Comparison of ENCODE assay signal across 21 cellular contexts in the genomic region with DNA sequence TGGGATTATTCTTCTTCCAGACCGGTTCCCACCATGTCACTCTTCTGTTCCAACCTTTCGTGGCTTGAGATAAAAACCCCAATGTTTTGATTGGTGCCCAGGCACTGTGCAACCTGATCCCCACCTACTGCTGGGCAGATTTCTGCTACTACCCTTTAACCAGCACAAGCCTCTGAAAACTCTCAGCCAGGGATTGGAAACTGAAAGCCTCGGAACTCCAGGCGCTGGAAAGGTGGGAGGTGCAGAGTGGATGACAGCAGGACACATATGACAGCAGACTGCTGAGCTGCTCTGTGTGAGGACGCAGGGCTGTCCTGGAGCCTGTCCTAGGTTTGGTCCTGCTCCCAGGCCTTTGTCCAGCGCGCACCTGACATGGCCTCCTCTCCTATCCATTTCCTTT.
A peak's percentile ranks its signal among the peaks of the same experiment; 100 is the strongest.
DNase-seq lines count a peak whose midpoint lies in the region; ATAC-seq, FAIRE-seq and TF ChIP-seq lines count a peak whose summit lies in the region.
"Had no signal": no experiment of that assay in that cellular context is flagged by ENCODE, and none has a peak within 500 bp of the region (broad histone marks: within the 10 kb centered on the region; RNA-seq: fewer than 3 reads in every experiment).

No MANE protein-coding gene starts in this region.

- H3K4me1 ChIP-seq in HepG2 (ENCODE audit: insufficient read depth, low read length) = peaks cover 29% of the 10 kb centered on the region
- H3K4me1 ChIP-seq in right lobe of liver = no peaks in the 10 kb centered on the region
- peaks cover 49% of the 10 kb centered on the region for H3K4me1 ChIP-seq in Panc1 (ENCODE audit: control insufficient read depth, insufficient read depth, low read length)
- H3K4me1 ChIP-seq in ascending aorta = peaks cover 0 to 2% of the 10 kb centered on the region in 2 donors
- H3K4me1 ChIP-seq in CD8-positive, alpha-beta memory T cell (ENCODE audit: insufficient read depth, low read length) = no peaks in the 10 kb centered on the region
- H3K4me1 ChIP-seq: testis had no signal

- H3K36me3 Mint-ChIP-seq in CD8-positive, alpha-beta memory T cell = no peaks in the 10 kb centered on the region

- H3K9ac ChIP-seq in HepG2 (ENCODE audit: insufficient read depth, low read depth, low read length) = no peak overlapping the region

- intact Hi-C loops in HepG2 (cut with micrococcal nuclease; ENCODE audit: unreplicated experiment) (loop anchor here (5.0 kb wide), 3 partner anchors 84 to 179 kb away; a partner anchor contains a TSS), right lobe of liver (cut with DNase I) (loop anchor here in 1 of 2 donors (10.0 kb wide), 2 partner anchors 71 to 361 kb away; no protein-coding TSS in a partner anchor), Panc1 (cut with micrococcal nuclease; ENCODE audit: unreplicated experiment) (no loop called here), left cardiac atrium (cut with DNase I) (loop anchor here (2.0 to 5.0 kb wide), 2 partner anchors 61 to 409 kb away; no protein-coding TSS in a partner anchor), ascending aorta (cut with DNase I) (loop anchor here (5.0 kb wide), 3 partner anchors 84 to 184 kb away; a partner anchor contains a TSS)

- in situ Hi-C loops in HepG2 (cut with HindIII; ENCODE audit: extremely low pct_ligation_motif_present, low pct_unique_long_range_greater_than_20kb) (loop anchor here (5.0 kb wide), 2 partner anchors 369 to 409 kb away; no protein-coding TSS in a partner anchor), Panc1 (cut with HindIII; ENCODE audit: low pct_unique_long_range_greater_than_20kb, low sequenced_read_pairs) (no loop called here)

- H3K4me1 Mint-ChIP-seq in CD8-positive, alpha-beta memory T cell = peaks cover 5 to 13% (median 13%) of the 10 kb centered on the region in 3 donors

- no peak overlapping the region for H3K27ac Mint-ChIP-seq in CD8-positive, alpha-beta memory T cell
- H3K27ac Mint-ChIP-seq: activated T-helper 17 cell treated with anti-CD3 and anti-CD28 coated beads, Interleukin-2, amount 50 U/mL, for 72 hours; CD4-positive, alpha-beta T cell had no signal

- H3K4me3 Mint-ChIP-seq in CD8-positive, alpha-beta memory T cell = no peak overlapping the region
- H3K4me3 Mint-ChIP-seq: activated T-helper 17 cell treated with anti-CD3 and anti-CD28 coated beads, Interleukin-2, amount 50 U/mL, for 72 hours; CD4-positive, alpha-beta T cell had no signal

- CTCF ChIA-PET in HepG2 (lab: Yijun Ruan, JAX; ENCODE audit: low intra/inter-chr PET ratio, low total read pairs) (no interaction called here), Panc1 (lab: Charles Lee) (interaction anchor here (1.0 kb wide), 1 partner anchor 371 kb away, joined by 6 read pairs; no protein-coding TSS in a partner anchor)
- CTCF ChIA-PET in CD8-positive, alpha-beta memory T cell (lab: Charles Lee) = interaction anchor here (1.4 to 1.5 kb wide), 2 partner anchors 20 to 371 kb away, joined by 3 to 4 read pairs; no protein-coding TSS in a partner anchor

- POLR2A ChIA-PET in HepG2 (lab: Yijun Ruan, JAX) = interaction anchor here (1.2 kb wide), 1 partner anchor 365 kb away, joined by 3 read pairs; no protein-coding TSS in a partner anchor
- POLR2A ChIA-PET in Panc1 (lab: Charles Lee) = interaction anchor here (0.6 kb wide), 1 partner anchor 17 kb away, joined by 10 read pairs; no protein-coding TSS in a partner anchor
- POLR2A ChIA-PET in CD8-positive, alpha-beta memory T cell (lab: Charles Lee) = no interaction called here

- peak; percentile 69 for ATAC-seq in HepG2
- ATAC-seq in right lobe of liver = no peak
- peak; percentile 13; the same call in 1 of the 2 replicates for ATAC-seq in Panc1
- ATAC-seq in left cardiac atrium = peak; percentile 8 to 46
- ATAC-seq: activated CD4-positive, CD25-positive, alpha-beta regulatory T cell treated with anti-CD3 and anti-CD28 coated beads, Interleukin-2, amount 50 U/mL, for 24 hours; activated T-helper 17 cell treated with anti-CD3 and anti-CD28 coated beads, Interleukin-2, amount 50 U/mL, for 72 hours; sciatic nerve; SK-N-SH treated with all-trans-retinoic acid at 6 μM for 48 hours had no signal

- no peak overlapping the region for H2AFZ ChIP-seq in HepG2 (ENCODE audit: low read length)

- peak overlapping the region; percentile 43 for H3K4me2 ChIP-seq in HepG2 (ENCODE audit: low read depth, low read length)

- H3K36me3 ChIP-seq in HepG2 (replicated peaks in 1 of 2; ENCODE audit: control insufficient read depth in 1 of 2, insufficient read depth in 2 of 2, low read length in 2 of 2) (no peaks in the 10 kb centered on the region), right lobe of liver (no peaks in the 10 kb centered on the region), Panc1 (ENCODE audit: control insufficient read depth, insufficient read depth, low read length) (no peaks in the 10 kb centered on the region), ascending aorta (no peaks in the 10 kb centered on the region)
- no peaks in the 10 kb centered on the region for H3K36me3 ChIP-seq in CD8-positive, alpha-beta memory T cell (ENCODE audit: insufficient read depth, low read length)
- H3K36me3 ChIP-seq: esophagus muscularis mucosa had no signal

- no peaks in the 10 kb centered on the region for H4K20me1 ChIP-seq in HepG2 (ENCODE audit: insufficient read depth, low read length)

- BruUV-seq in HepG2 (replicated peaks; lab: Mats Ljungman, UMichigan) = no TSS peak
- BruUV-seq in Panc1 (replicated peaks; lab: Mats Ljungman, UMichigan) = no TSS peak

- H3K27me3 ChIP-seq in HepG2 (ENCODE audit: control insufficient read depth in 1 of 2, insufficient read depth in 2 of 2, low read length in 2 of 2) (peaks cover 0 to 14% of the 10 kb centered on the region in 2 experiments; a peak in 3 of 5 replicates), right lobe of liver (no peaks in the 10 kb centered on the region), Panc1 (ENCODE audit: control insufficient read depth, insufficient read depth, low read length) (no peaks in the 10 kb centered on the region), ascending aorta (no peaks in the 10 kb centered on the region)
- H3K27me3 ChIP-seq in CD8-positive, alpha-beta memory T cell (ENCODE audit: insufficient read depth, low read length, poor library complexity, severe bottlenecking) = peaks cover 4% of the 10 kb centered on the region
- H3K27me3 ChIP-seq: esophagus muscularis mucosa, testis had no signal

- DNase-seq in HepG2 (ENCODE audit: low spot score) = no peak
- DNase-seq in right lobe of liver = no peak
- no peak for DNase-seq in Panc1 (ENCODE audit: low read depth, low spot score)
- DNase-seq in left cardiac atrium = no peak
- DNase-seq in ascending aorta (ENCODE audit: low spot score in 2 of 2) = no peak
- no peak for DNase-seq in A172 (ENCODE audit: low spot score)
- DNase-seq in activated CD4-positive, alpha-beta T cell treated with anti-CD3 and anti-CD28 coated beads for 1 hour = no peak
- DNase-seq in CD8-positive, alpha-beta memory T cell = no peak
- DNase-seq: CD4-positive, alpha-beta T cell; DMS79 treated with DMSO at 0.1 percent for 48 hours; NCI-H2081 treated with DMSO at 0.1 percent for 48 hours; nucleus accumbens; T-helper 9 cell; testis had no signal

- FAIRE-seq in HepG2 (lab: Jason Lieb, UNC) = no peak
- FAIRE-seq: bronchial epithelial cell, RCC 7860 had no signal

- TF ChIP-seq RAD21 in HepG2 (CRISPR knock-in tag; IDR thresholded peaks at IDR 0.05) = no peak

- WGBS in HepG2 (ENCODE audit: low lambda C conversion rate) = 26% methylated on average over 5 of the region's 7 CpGs
- WGBS in right lobe of liver (ENCODE audit: insufficient coverage, low coverage, low lambda C conversion rate, missing lambda C conversion rate) = 100% methylated on average over 6 of the region's 7 CpGs

- TF ChIP-seq CTCF in HepG2 (CRISPR knock-in tag; IDR thresholded peaks at IDR 0.05) (no peak), right lobe of liver (IDR thresholded peaks at IDR 0.05) (no peak), Panc1 (IDR thresholded peaks at IDR 0.05) (no peak), ascending aorta (IDR thresholded peaks at IDR 0.05) (no peak)

- no peaks in the 10 kb centered on the region for H3K79me2 ChIP-seq in HepG2 (ENCODE audit: insufficient read depth, low read length)

- TF ChIP-seq EP300 in HepG2 (IDR thresholded peaks at IDR 0.05; ENCODE audit: low read depth in 2 of 2, low read length in 2 of 2) = no peak
- no peak for TF ChIP-seq EP300 in HepG2 (CRISPR knock-in tag; IDR thresholded peaks at IDR 0.05; ENCODE audit: borderline replicate concordance)

- H3K9me3 Mint-ChIP-seq in CD8-positive, alpha-beta memory T cell = peaks cover 0 to 4% (median 0%) of the 10 kb centered on the region in 5 donors
- H3K9me3 Mint-ChIP-seq: activated T-helper 17 cell treated with anti-CD3 and anti-CD28 coated beads, Interleukin-2, amount 50 U/mL, for 72 hours; CD4-positive, alpha-beta T cell had no signal

- peak overlapping the region in 1 of 3 experiments; percentile 26; a peak in 1 of 6 replicates for H3K4me3 ChIP-seq in HepG2 (replicated peaks in 1 of 3; ENCODE audit: insufficient read depth in 1 of 3, low read depth in 2 of 3, low read length in 3 of 3)
- no peak overlapping the region for H3K4me3 ChIP-seq in right lobe of liver
- H3K4me3 ChIP-seq in Panc1 (ENCODE audit: low read depth in 2 of 2, low read length in 2 of 2) = peak overlapping the region in 1 of 2 experiments; percentile 30; a peak in 2 of 4 replicates
- H3K4me3 ChIP-seq in ascending aorta = no peak overlapping the region
- H3K4me3 ChIP-seq in CD8-positive, alpha-beta memory T cell (ENCODE audit: low read length) = no peak overlapping the region
- H3K4me3 ChIP-seq: esophagus muscularis mucosa, testis had no signal

- peaks cover 11 to 28% of the 10 kb centered on the region in 2 donors for H3K27me3 Mint-ChIP-seq in CD8-positive, alpha-beta memory T cell

- H3K27ac ChIP-seq in HepG2 (ENCODE audit: extremely low read length, insufficient read depth, low read length) (no peak overlapping the region), right lobe of liver (no peak overlapping the region), Panc1 (ENCODE audit: low read length) (peak overlapping the region; percentile 87), ascending aorta (no peak overlapping the region)
- H3K27ac ChIP-seq in CD8-positive, alpha-beta memory T cell (ENCODE audit: low read depth, low read length) = no peak overlapping the region
- H3K27ac ChIP-seq: testis had no signal

- H3K9me3 ChIP-seq in HepG2 (ENCODE audit: low read length) (no peaks in the 10 kb centered on the region), right lobe of liver (no peaks in the 10 kb centered on the region), Panc1 (ENCODE audit: control insufficient read depth, insufficient read depth, low read depth, low read length) (no peaks in the 10 kb centered on the region), ascending aorta (no peaks in the 10 kb centered on the region)
- H3K9me3 ChIP-seq in CD8-positive, alpha-beta memory T cell (ENCODE audit: low read length) = no peaks in the 10 kb centered on the region
- H3K9me3 ChIP-seq: esophagus muscularis mucosa, testis had no signal

- no peak for TF ChIP-seq POLR2A in HepG2 (IDR thresholded peaks at IDR 0.05; ENCODE audit: insufficient read depth in 1 of 2, low read depth in 2 of 2, low read length in 2 of 2)
- no peak for TF ChIP-seq POLR2A in right lobe of liver (IDR thresholded peaks at IDR 0.05)

TF ChIP-seq in HepG2, 621 proteins besides CTCF, POLR2A, EP300 and RAD21 (continues in another document):
- TF ChIP-seq ZNF790 (CRISPR knock-in tag; IDR thresholded peaks at IDR 0.05; ENCODE audit: borderline replicate concordance) = no peak

Comparison
In these comparisons a context has a peak if more than half of its experiments do, and no peak if none do; other contexts are left out.
1. ATAC-seq: peak in HepG2 (single experiment), Panc1 (single experiment) and left cardiac atrium (2 of 2); none in right lobe of liver (0 of 4).